Comparison of ENCODE assay signal across 9 cellular contexts in genomic region chr17:80364091-80364691, GRCh38. TPM values are rescaled to one million over a fixed set of nuclear protein-coding genes. Genes with fewer than 3 reads are reported as not detected.
DNase-seq lines count a peak whose midpoint lies in the region; ATAC-seq, FAIRE-seq and TF ChIP-seq lines count a peak whose summit lies in the region.
"Had no signal": no experiment of that assay in that cellular context is flagged by ENCODE, and none has a peak within 500 bp of the region (broad histone marks: within the 10 kb centered on the region; RNA-seq: fewer than 3 reads in every experiment).

No MANE protein-coding gene starts in this region.

- H3K36me3 ChIP-seq in BJ (ENCODE audit: control insufficient read depth, insufficient read depth, low read length) (peaks cover 52% of the 10 kb centered on the region), kidney (ENCODE audit: control insufficient read depth in 1 of 2, insufficient read depth in 2 of 2, low read length in 2 of 2) (peaks cover 61 to 77% of the 10 kb centered on the region in 2 donors)

- CTCF ChIA-PET in BJ (lab: Yijun Ruan, JAX): no interaction called here
- CTCF ChIA-PET in activated CD8-positive, alpha-beta T cell treated with anti-CD3 and anti-CD28 coated beads for 36 hours (lab: Charles Lee): interaction anchor here (1.4 kb wide), 1 partner anchor 168 kb away, joined by 7 read pairs; no protein-coding TSS in a partner anchor

- TF ChIP-seq CTCF in BJ (IDR thresholded peaks at IDR 0.05; ENCODE audit: insufficient read depth, low read depth, low read length) (peak; percentile 23; the same call in 1 of the 2 replicates), kidney (IDR thresholded peaks at IDR 0.05; ENCODE audit: borderline replicate concordance, extremely low read depth, insufficient read depth) (no peak)
- peak; percentile 11 for TF ChIP-seq CTCF in activated CD8-positive, alpha-beta T cell treated with anti-CD3 and anti-CD28 coated beads for 36 hours (IDR thresholded peaks at IDR 0.05)

- peaks cover 74% of the 10 kb centered on the region for H3K36me3 Mint-ChIP-seq in activated CD8-positive, alpha-beta T cell treated with anti-CD3 and anti-CD28 coated beads for 36 hours (ENCODE audit: low read depth)
- peaks cover 89% of the 10 kb centered on the region for H3K36me3 Mint-ChIP-seq in activated T-helper 2 cell treated with anti-CD3 and anti-CD28 coated beads, Interferon-gamma antibody, Interleukin-2, Interleukin-4, amounts not matched to agents 10 μg/mL and 5 μg/mL and 100 μg/mL, durations not matched to agents 14 hours and 24 hours and 36 hours (ENCODE audit: low read depth)

- POLR2A ChIA-PET in BJ (lab: Charles Lee): no interaction called here
- POLR2A ChIA-PET in activated CD8-positive, alpha-beta T cell treated with anti-CD3 and anti-CD28 coated beads for 36 hours (lab: Charles Lee): interaction anchor here (1.2 kb wide), 1 partner anchor 12 kb away, joined by 3 read pairs; no protein-coding TSS in a partner anchor

- intact Hi-C loops in activated CD8-positive, alpha-beta T cell treated with anti-CD3 and anti-CD28 coated beads for 36 hours (cut with micrococcal nuclease): no loop called here
- intact Hi-C loops in kidney (cut with DNase I): no loop called here
- intact Hi-C loops in activated T-helper 2 cell treated with anti-CD3 and anti-CD28 coated beads, Interferon-gamma antibody, Interleukin-2, Interleukin-4, amounts not matched to agents 10 μg/mL and 5 μg/mL and 100 μg/mL, durations not matched to agents 14 hours and 24 hours and 36 hours (cut with micrococcal nuclease): no loop called here

- H3K4me1 ChIP-seq in kidney (ENCODE audit: control insufficient read depth in 1 of 2, insufficient read depth in 1 of 2, low read depth in 1 of 2, low read length in 2 of 2): no peaks in the 10 kb centered on the region
- H3K4me1 ChIP-seq: suprapubic skin had no signal

- DNase-seq in BJ (ENCODE audit: low read depth): no peak
- DNase-seq in HK-2 (ENCODE audit: unreplicated experiment): peak; percentile 31
- DNase-seq in activated CD8-positive, alpha-beta T cell treated with anti-CD3 and anti-CD28 coated beads for 36 hours: peak; percentile 47
- peak; percentile 72 for DNase-seq in kidney
- no peak for DNase-seq in activated T-helper 2 cell treated with anti-CD3 and anti-CD28 coated beads, Interferon-gamma antibody, Interleukin-2, Interleukin-4, amounts not matched to agents 10 μg/mL and 5 μg/mL and 100 μg/mL, durations not matched to agents 14 hours and 24 hours and 36 hours (ENCODE audit: low spot score)

- FAIRE-seq in kidney (lab: Jason Lieb, UNC): no peak

- H3K27me3 Mint-ChIP-seq in activated CD8-positive, alpha-beta T cell treated with anti-CD3 and anti-CD28 coated beads for 36 hours: no peaks in the 10 kb centered on the region
- H3K27me3 Mint-ChIP-seq in activated T-helper 2 cell treated with anti-CD3 and anti-CD28 coated beads, Interferon-gamma antibody, Interleukin-2, Interleukin-4, amounts not matched to agents 10 μg/mL and 5 μg/mL and 100 μg/mL, durations not matched to agents 14 hours and 24 hours and 36 hours (ENCODE audit: low read depth): no peaks in the 10 kb centered on the region

- no peak overlapping the region for H3K9ac ChIP-seq in kidney (ENCODE audit: low read length in 2 of 2)

- no peaks in the 10 kb centered on the region for H3K9me3 ChIP-seq in kidney (ENCODE audit: control insufficient read depth in 1 of 2, low read length in 2 of 2)
- H3K9me3 ChIP-seq: suprapubic skin had no signal

- no peak overlapping the region for H3K27ac ChIP-seq in kidney (ENCODE audit: low read depth in 2 of 2, low read length in 2 of 2)
- H3K27ac ChIP-seq: suprapubic skin had no signal

- H3K27me3 ChIP-seq in BJ (ENCODE audit: control insufficient read depth, insufficient read depth, low read length): no peaks in the 10 kb centered on the region
- H3K27me3 ChIP-seq: suprapubic skin had no signal

- H3K4me1 Mint-ChIP-seq in activated CD8-positive, alpha-beta T cell treated with anti-CD3 and anti-CD28 coated beads for 36 hours (ENCODE audit: low read depth): no peaks in the 10 kb centered on the region
- no peaks in the 10 kb centered on the region for H3K4me1 Mint-ChIP-seq in activated T-helper 2 cell treated with anti-CD3 and anti-CD28 coated beads, Interferon-gamma antibody, Interleukin-2, Interleukin-4, amounts not matched to agents 10 μg/mL and 5 μg/mL and 100 μg/mL, durations not matched to agents 14 hours and 24 hours and 36 hours (ENCODE audit: low read depth)

- ATAC-seq in activated CD8-positive, alpha-beta T cell treated with anti-CD3 and anti-CD28 coated beads for 36 hours: no peak
- no peak for ATAC-seq in GM19328 (IDR thresholded peaks at IDR 0.05; ENCODE audit: unreplicated experiment)
- ATAC-seq in GM18519 (IDR thresholded peaks at IDR 0.05; ENCODE audit: low FRiP score, unreplicated experiment): no peak
- no peak for ATAC-seq in HG03095 (IDR thresholded peaks at IDR 0.05; ENCODE audit: unreplicated experiment)

- no peak overlapping the region for H3K27ac Mint-ChIP-seq in activated CD8-positive, alpha-beta T cell treated with anti-CD3 and anti-CD28 coated beads for 36 hours
- H3K27ac Mint-ChIP-seq in activated T-helper 2 cell treated with anti-CD3 and anti-CD28 coated beads, Interferon-gamma antibody, Interleukin-2, Interleukin-4, amounts not matched to agents 10 μg/mL and 5 μg/mL and 100 μg/mL, durations not matched to agents 14 hours and 24 hours and 36 hours: no peak overlapping the region

- H3K9me3 Mint-ChIP-seq in activated CD8-positive, alpha-beta T cell treated with anti-CD3 and anti-CD28 coated beads for 36 hours: peaks cover 4% of the 10 kb centered on the region
- no peaks in the 10 kb centered on the region for H3K9me3 Mint-ChIP-seq in activated T-helper 2 cell treated with anti-CD3 and anti-CD28 coated beads, Interferon-gamma antibody, Interleukin-2, Interleukin-4, amounts not matched to agents 10 μg/mL and 5 μg/mL and 100 μg/mL, durations not matched to agents 14 hours and 24 hours and 36 hours

- H3K4me3 ChIP-seq in BJ (ENCODE audit: low read depth, low read length): no peak overlapping the region
- H3K4me3 ChIP-seq in kidney (ENCODE audit: low read length in 2 of 2): no peak overlapping the region
- H3K4me3 ChIP-seq: suprapubic skin had no signal

- no peak overlapping the region for H3K4me3 Mint-ChIP-seq in activated CD8-positive, alpha-beta T cell treated with anti-CD3 and anti-CD28 coated beads for 36 hours
- no peak overlapping the region for H3K4me3 Mint-ChIP-seq in activated T-helper 2 cell treated with anti-CD3 and anti-CD28 coated beads, Interferon-gamma antibody, Interleukin-2, Interleukin-4, amounts not matched to agents 10 μg/mL and 5 μg/mL and 100 μg/mL, durations not matched to agents 14 hours and 24 hours and 36 hours (ENCODE audit: low read depth)

RNA-seq across cellular contexts. Expression of gene ENDOV, which starts 50.8 kb away (rescaled TPM):
- 19.5 and 29.8 TPM in 2 replicates for polyA plus RNA-seq in BJ (2011; rRNA removed)
- polyA minus RNA-seq in BJ (2011; rRNA and poly(A)+ RNA removed): 9.5 and 12.6 TPM in 2 replicates
- total RNA-seq in activated CD8-positive, alpha-beta T cell treated with anti-CD3 and anti-CD28 coated beads for 36 hours: 10 to 100 TPM; 16.8 to 18.1 TPM
- total RNA-seq in kidney: 28.0 TPM
- polyA plus RNA-seq in kidney (ENCODE audit: insufficient read depth, low read depth, low replicate concordance): 20.3 TPM
- 16.1 and 16.8 TPM in 2 replicates for total RNA-seq in activated T-helper 2 cell treated with anti-CD3 and anti-CD28 coated beads, Interferon-gamma antibody, Interleukin-2, Interleukin-4, amounts not matched to agents 10 μg/mL and 5 μg/mL and 100 μg/mL, durations not matched to agents 14 hours and 24 hours and 36 hours

Comparison
In these comparisons a context has a peak if more than half of its experiments do, and no peak if none do; other contexts are left out.
1. DNase-seq: peak in HK-2 (single experiment), activated CD8-positive, alpha-beta T cell treated with anti-CD3 and anti-CD28 coated beads for 36 hours (single experiment) and kidney (single experiment); none in BJ (single experiment) and activated T-helper 2 cell treated with anti-CD3 and anti-CD28 coated beads, Interferon-gamma antibody, Interleukin-2, Interleukin-4, amounts not matched to agents 10 μg/mL and 5 μg/mL and 100 μg/mL, durations not matched to agents 14 hours and 24 hours and 36 hours (single experiment).